9 cellular contexts compared by ENCODE assay signal in the genomic region with DNA sequence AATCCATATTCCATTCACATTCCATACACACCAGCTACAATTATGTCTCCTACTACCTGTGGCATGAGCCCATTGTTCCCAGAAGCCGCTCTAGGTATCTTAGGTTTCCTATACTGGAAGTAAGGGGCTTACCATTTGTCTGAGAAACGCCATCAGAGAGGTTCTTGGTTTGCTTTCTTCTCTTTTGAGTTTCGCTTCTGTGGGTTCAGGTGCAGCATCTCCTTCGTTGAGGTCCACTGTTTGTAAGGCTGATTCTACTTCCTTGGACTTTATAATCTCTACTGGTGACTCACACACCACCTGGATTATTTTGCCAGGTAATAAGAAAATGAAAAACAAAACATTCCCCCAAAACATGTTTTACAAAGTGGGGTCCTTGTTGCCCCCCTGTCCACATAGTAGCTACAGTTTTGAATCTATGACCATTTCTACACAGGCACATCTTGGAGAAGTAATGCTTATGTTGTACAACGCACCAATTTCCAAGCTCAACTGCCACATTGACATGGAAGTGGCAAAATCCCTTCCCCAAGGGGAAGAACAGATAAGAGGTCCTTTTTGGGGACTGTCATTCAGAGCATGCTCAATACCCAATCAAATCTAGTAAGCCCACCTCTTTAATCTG.
"Had no signal": no experiment of that assay in that cellular context is flagged by ENCODE, and none has a peak within 500 bp of the region (broad histone marks: within the 10 kb centered on the region; RNA-seq: fewer than 3 reads in every experiment).

No MANE protein-coding gene starts in this region.

- H2AFZ ChIP-seq: GM23338 had no signal

- H3K4me3 ChIP-seq: GM23338, K562 had no signal

- H3K4me2 ChIP-seq: GM23338 had no signal

- H3K27ac Mint-ChIP-seq: GM23338, H9 had no signal

- H3K4me3 Mint-ChIP-seq: GM23338, H9 had no signal

- FAIRE-seq: H1, H54, K562 had no signal

- H3K4me1 Mint-ChIP-seq: H9 had no signal

- DNase-seq: H9, HCEC 1CT, IMR-90, Karpas-422, KG1 had no signal

- H3K9me3 Mint-ChIP-seq: GM23338 had no signal

- ATAC-seq: GM23338, K562 had no signal
